In genomic region chrX:78333521-78333920, GRCh38 we compare ENCODE assay signal across 10 cellular contexts. TPM values are rescaled to one million over a fixed set of nuclear protein-coding genes. Genes with fewer than 3 reads are reported as not detected.
DNase-seq lines count a peak whose midpoint lies in the region; ATAC-seq, FAIRE-seq and TF ChIP-seq lines count a peak whose summit lies in the region.
"Had no signal": no experiment of that assay in that cellular context is flagged by ENCODE, and none has a peak within 500 bp of the region (broad histone marks: within the 10 kb centered on the region; RNA-seq: fewer than 3 reads in every experiment).

No MANE protein-coding gene starts in this region.

- H3K9me2 ChIP-seq in OCI-LY7 (ENCODE audit: insufficient read depth, low read length): no peaks in the 10 kb centered on the region

- no peak for TF ChIP-seq POLR2A in HepG2 (IDR thresholded peaks at IDR 0.05; ENCODE audit: insufficient read depth in 1 of 2, low read depth in 2 of 2, low read length in 2 of 2)

- peak; percentile 36 for ATAC-seq in activated CD8-positive, alpha-beta memory T cell treated with anti-CD3 and anti-CD28 coated beads, Interleukin-2, amount 10 ng/mL, durations not matched to agents 7 days and 5 days
- peak; percentile 67 for ATAC-seq in HG02571 (IDR thresholded peaks at IDR 0.05; ENCODE audit: unreplicated experiment)
- peak in 3 of 4 donors; percentile 33 to 80 (median 51) for ATAC-seq in pancreas
- ATAC-seq in HepG2: no peak

- no peaks in the 10 kb centered on the region for H3K27me3 Mint-ChIP-seq in activated CD8-positive, alpha-beta memory T cell treated with anti-CD3 and anti-CD28 coated beads, Interleukin-2, amount 10 ng/mL, durations not matched to agents 7 days and 5 days

- H3K9ac ChIP-seq in HepG2 (ENCODE audit: insufficient read depth, low read depth, low read length): no peak overlapping the region

- no peaks in the 10 kb centered on the region for H4K20me1 ChIP-seq in OCI-LY7 (ENCODE audit: insufficient read depth, low read length)
- H4K20me1 ChIP-seq in HepG2 (ENCODE audit: insufficient read depth, low read length): no peaks in the 10 kb centered on the region

- H3K4me1 ChIP-seq in OCI-LY7 (ENCODE audit: insufficient read depth, low read length, poor library complexity, severe bottlenecking) (peaks cover 28% of the 10 kb centered on the region), pancreas (no peaks in the 10 kb centered on the region), HepG2 (ENCODE audit: insufficient read depth, low read length) (no peaks in the 10 kb centered on the region)

- no peak for DNase-seq in activated CD8-positive, alpha-beta memory T cell treated with anti-CD3 and anti-CD28 coated beads, Interleukin-2, amount 10 ng/mL, durations not matched to agents 7 days and 5 days
- no peak for DNase-seq in activated CD8-positive, alpha-beta memory T cell treated with anti-CD3 and anti-CD28 coated beads, Interleukin-2, amount 50 U/mL, for 4 hours
- peak; percentile 58 for DNase-seq in OCI-LY7 (ENCODE audit: low spot score)
- DNase-seq in pancreas: no peak
- DNase-seq in inferior parietal cortex (ENCODE audit: extremely low spot score): no peak
- DNase-seq in head of caudate nucleus: no peak
- no peak for DNase-seq in HepG2 (ENCODE audit: low spot score)

- POLR2A ChIA-PET in OCI-LY7 (lab: Charles Lee) (interaction anchor here (0.5 to 1.2 kb wide), 3 partner anchors 11 to 926 kb away, joined by 3 to 4 read pairs (median 4); no protein-coding TSS in a partner anchor), HepG2 (lab: Yijun Ruan, JAX) (no interaction called here)

- no peak for TF ChIP-seq EP300 in HepG2 (IDR thresholded peaks at IDR 0.05; ENCODE audit: low read depth in 2 of 2, low read length in 2 of 2)
- TF ChIP-seq EP300 in HepG2 (CRISPR knock-in tag; IDR thresholded peaks at IDR 0.05; ENCODE audit: borderline replicate concordance): no peak

- CTCF ChIA-PET in activated CD8-positive, alpha-beta memory T cell treated with anti-CD3 and anti-CD28 coated beads, Interleukin-2, amount 10 ng/mL, durations not matched to agents 7 days and 5 days (lab: Charles Lee): interaction anchor here (1.2 kb wide), 1 partner anchor 222 kb away, joined by 3 read pairs; no protein-coding TSS in a partner anchor
- CTCF ChIA-PET in OCI-LY7 (lab: Charles Lee; ENCODE audit: unreplicated experiment): no interaction called here
- CTCF ChIA-PET in HepG2 (lab: Yijun Ruan, JAX; ENCODE audit: low intra/inter-chr PET ratio, low total read pairs): no interaction called here

- BruUV-seq in OCI-LY7 (replicated peaks; lab: Mats Ljungman, UMichigan): no TSS peak
- no TSS peak for BruUV-seq in HepG2 (replicated peaks; lab: Mats Ljungman, UMichigan)

- in situ Hi-C loops in HepG2 (cut with HindIII; ENCODE audit: extremely low pct_ligation_motif_present, low pct_unique_long_range_greater_than_20kb): no loop called here

- H3K4me2 ChIP-seq in OCI-LY7 (ENCODE audit: low read length): peak overlapping the region; percentile 46
- no peak overlapping the region for H3K4me2 ChIP-seq in HepG2 (ENCODE audit: low read depth, low read length)

- FAIRE-seq in pancreas (lab: Jason Lieb, UNC): no peak
- FAIRE-seq in HepG2 (lab: Jason Lieb, UNC): no peak

- H3K36me3 ChIP-seq in OCI-LY7 (ENCODE audit: insufficient read depth, low read length): no peaks in the 10 kb centered on the region
- no peaks in the 10 kb centered on the region for H3K36me3 ChIP-seq in pancreas
- no peaks in the 10 kb centered on the region for H3K36me3 ChIP-seq in HepG2 (replicated peaks in 1 of 2; ENCODE audit: control insufficient read depth in 1 of 2, insufficient read depth in 2 of 2, low read length in 2 of 2)

- no peak overlapping the region; the same call in 1 of the 2 replicates for H2AFZ ChIP-seq in OCI-LY7 (ENCODE audit: low read length)
- no peak overlapping the region for H2AFZ ChIP-seq in HepG2 (ENCODE audit: low read length)

- H3K9me3 Mint-ChIP-seq in activated CD8-positive, alpha-beta memory T cell treated with anti-CD3 and anti-CD28 coated beads, Interleukin-2, amount 10 ng/mL, durations not matched to agents 7 days and 5 days (ENCODE audit: low read depth): peaks cover 3% of the 10 kb centered on the region
- H3K9me3 Mint-ChIP-seq: dendritic cell treated with granulocyte-macrophage colony-stimulating factor and Interleukin-4, amounts not matched to agents 40 ng/mL and 50 ng/mL, for 4 days had no signal

- H3K9me3 ChIP-seq in OCI-LY7 (ENCODE audit: low read length) (no peaks in the 10 kb centered on the region), pancreas (no peaks in the 10 kb centered on the region), HepG2 (ENCODE audit: low read length) (no peaks in the 10 kb centered on the region)

- TF ChIP-seq RAD21 in HepG2 (CRISPR knock-in tag; IDR thresholded peaks at IDR 0.05): no peak

- intact Hi-C loops in OCI-LY7 (cut with micrococcal nuclease; ENCODE audit: unreplicated experiment) (no loop called here), pancreas (cut with DNase I) (no loop called here), head of caudate nucleus (cut with DNase I) (no loop called here), HepG2 (cut with micrococcal nuclease; ENCODE audit: unreplicated experiment) (no loop called here)

- H3K4me1 Mint-ChIP-seq in activated CD8-positive, alpha-beta memory T cell treated with anti-CD3 and anti-CD28 coated beads, Interleukin-2, amount 10 ng/mL, durations not matched to agents 7 days and 5 days: peaks cover 31% of the 10 kb centered on the region

- no peak overlapping the region for H3K27ac Mint-ChIP-seq in activated CD8-positive, alpha-beta memory T cell treated with anti-CD3 and anti-CD28 coated beads, Interleukin-2, amount 10 ng/mL, durations not matched to agents 7 days and 5 days
- H3K27ac Mint-ChIP-seq: dendritic cell treated with granulocyte-macrophage colony-stimulating factor and Interleukin-4, amounts not matched to agents 40 ng/mL and 50 ng/mL, for 4 days had no signal

- no peak overlapping the region for H3K4me3 ChIP-seq in OCI-LY7 (ENCODE audit: low read depth, low read length, poor library complexity, severe bottlenecking)
- no peak overlapping the region for H3K4me3 ChIP-seq in pancreas
- H3K4me3 ChIP-seq in HepG2 (replicated peaks in 1 of 3; ENCODE audit: insufficient read depth in 1 of 3, low read depth in 2 of 3, low read length in 3 of 3): no peak overlapping the region

- H3K79me2 ChIP-seq in OCI-LY7 (ENCODE audit: insufficient read depth, low read depth, low read length) (no peaks in the 10 kb centered on the region), HepG2 (ENCODE audit: insufficient read depth, low read length) (no peaks in the 10 kb centered on the region)

- no peak overlapping the region for H3K4me3 Mint-ChIP-seq in activated CD8-positive, alpha-beta memory T cell treated with anti-CD3 and anti-CD28 coated beads, Interleukin-2, amount 10 ng/mL, durations not matched to agents 7 days and 5 days
- H3K4me3 Mint-ChIP-seq: dendritic cell treated with granulocyte-macrophage colony-stimulating factor and Interleukin-4, amounts not matched to agents 40 ng/mL and 50 ng/mL, for 4 days had no signal

- TF ChIP-seq CTCF in OCI-LY7 (conservative IDR thresholded peaks at IDR 0.05; ENCODE audit: low read length): no peak
- no peak for TF ChIP-seq CTCF in pancreas (IDR thresholded peaks at IDR 0.05)
- TF ChIP-seq CTCF in HepG2 (CRISPR knock-in tag; IDR thresholded peaks at IDR 0.05): no peak

- peaks cover 0 to 5% (median 0%) of the 10 kb centered on the region in 4 donors for H3K27me3 ChIP-seq in pancreas
- no peaks in the 10 kb centered on the region for H3K27me3 ChIP-seq in HepG2 (ENCODE audit: control insufficient read depth in 1 of 2, insufficient read depth in 2 of 2, low read length in 2 of 2)

- peaks cover 5% of the 10 kb centered on the region for H3K36me3 Mint-ChIP-seq in activated CD8-positive, alpha-beta memory T cell treated with anti-CD3 and anti-CD28 coated beads, Interleukin-2, amount 10 ng/mL, durations not matched to agents 7 days and 5 days

- no peak overlapping the region for H3K27ac ChIP-seq in OCI-LY7 (ENCODE audit: low read depth, low read length, poor library complexity, severe bottlenecking)
- no peak overlapping the region for H3K27ac ChIP-seq in pancreas
- H3K27ac ChIP-seq in HepG2 (ENCODE audit: extremely low read length, insufficient read depth, low read length): no peak overlapping the region

TF ChIP-seq in HepG2, 621 proteins besides CTCF, POLR2A, EP300 and RAD21 (continues in another document):
- TF ChIP-seq ZFX (CRISPR knock-in tag; IDR thresholded peaks at IDR 0.05; ENCODE audit: low read depth): no peak
- TF ChIP-seq REL (CRISPR knock-in tag; conservative IDR thresholded peaks at IDR 0.05): no peak

RNA-seq across cellular contexts. Expression of gene CYSLTR1, which starts 6.1 kb away (rescaled TPM):
- total RNA-seq in activated CD8-positive, alpha-beta memory T cell treated with anti-CD3 and anti-CD28 coated beads, Interleukin-2, amount 10 ng/mL, durations not matched to agents 7 days and 5 days: 1 to 10 TPM; 1.3 to 2.1 TPM
- total RNA-seq in OCI-LY7 (2014; rRNA removed; shearing (Covaris generic)): 0.39 and 1.4 TPM in 2 replicates
- 0.66 and 0.99 TPM in 2 replicates for total RNA-seq in OCI-LY7 (2022)
- 1 to 10 TPM in 1 of 6 donors, under 1 TPM in 5; 0.19 to 1.5 (median 0.44) TPM for total RNA-seq in pancreas
- polyA plus RNA-seq in pancreas: under 1 TPM; 0.34 to 0.42 TPM
- not detected in 2 replicates for total RNA-seq in HepG2 (2016; rRNA removed; fragmentation: Illumina TruSeq; extraction: Trizol)
- not detected in 2 replicates for total RNA-seq in HepG2 (2016; cell fraction: cytosol; rRNA removed; fragmentation: Illumina TruSeq; extraction: Trizol; ENCODE audit: low read depth)
- not detected in 2 replicates for total RNA-seq in HepG2 (2016; cell fraction: insoluble cytoplasmic fraction; rRNA removed; fragmentation: Illumina TruSeq; extraction: Trizol)
- total RNA-seq in HepG2 (2016; cell fraction: membrane; rRNA removed; fragmentation: Illumina TruSeq; extraction: Trizol): not detected in 2 replicates
- 0.12 TPM in 1 of 2 replicates, not detected in the other for total RNA-seq in HepG2 (2016; cell fraction: nucleus; rRNA removed; fragmentation: Illumina TruSeq; extraction: Trizol)
- not detected in 2 replicates for polyA plus RNA-seq in HepG2 (2011; rRNA removed)
- polyA plus RNA-seq in HepG2 (2011; cell fraction: cytosol; rRNA removed): not detected in 2 replicates
- not detected in 2 replicates for polyA plus RNA-seq in HepG2 (2011; cell fraction: nucleus; rRNA removed)
- polyA plus RNA-seq in HepG2 (2012): not detected in 2 replicates
- polyA plus RNA-seq in HepG2 (2016; cell fraction: cytosol; fragmentation: Illumina TruSeq; extraction: Trizol; ENCODE audit: low read depth): not detected in 2 replicates
- not detected in 2 replicates for polyA plus RNA-seq in HepG2 (2016; cell fraction: insoluble cytoplasmic fraction; fragmentation: Illumina TruSeq; extraction: Trizol; ENCODE audit: low read depth)
- polyA plus RNA-seq in HepG2 (2016; cell fraction: membrane; fragmentation: Illumina TruSeq; extraction: Trizol; ENCODE audit: low read depth): not detected in 2 replicates
- polyA plus RNA-seq in HepG2 (2016; cell fraction: nucleus; fragmentation: Illumina TruSeq; extraction: Trizol; ENCODE audit: insufficient read depth, low read depth): not detected in 2 replicates
- not detected in 2 replicates for polyA minus RNA-seq in HepG2 (2011; rRNA and poly(A)+ RNA removed; ENCODE audit: low replicate concordance)
- polyA minus RNA-seq in HepG2 (2011; cell fraction: cytosol; rRNA and poly(A)+ RNA removed): not detected in 2 replicates
- not detected in 2 replicates for polyA minus RNA-seq in HepG2 (2011; cell fraction: nucleus; rRNA and poly(A)+ RNA removed)
- polyA plus RNA-seq: BJ had no signal
